Comparison of ENCODE assay signal across 16 cellular contexts in the genomic region with DNA sequence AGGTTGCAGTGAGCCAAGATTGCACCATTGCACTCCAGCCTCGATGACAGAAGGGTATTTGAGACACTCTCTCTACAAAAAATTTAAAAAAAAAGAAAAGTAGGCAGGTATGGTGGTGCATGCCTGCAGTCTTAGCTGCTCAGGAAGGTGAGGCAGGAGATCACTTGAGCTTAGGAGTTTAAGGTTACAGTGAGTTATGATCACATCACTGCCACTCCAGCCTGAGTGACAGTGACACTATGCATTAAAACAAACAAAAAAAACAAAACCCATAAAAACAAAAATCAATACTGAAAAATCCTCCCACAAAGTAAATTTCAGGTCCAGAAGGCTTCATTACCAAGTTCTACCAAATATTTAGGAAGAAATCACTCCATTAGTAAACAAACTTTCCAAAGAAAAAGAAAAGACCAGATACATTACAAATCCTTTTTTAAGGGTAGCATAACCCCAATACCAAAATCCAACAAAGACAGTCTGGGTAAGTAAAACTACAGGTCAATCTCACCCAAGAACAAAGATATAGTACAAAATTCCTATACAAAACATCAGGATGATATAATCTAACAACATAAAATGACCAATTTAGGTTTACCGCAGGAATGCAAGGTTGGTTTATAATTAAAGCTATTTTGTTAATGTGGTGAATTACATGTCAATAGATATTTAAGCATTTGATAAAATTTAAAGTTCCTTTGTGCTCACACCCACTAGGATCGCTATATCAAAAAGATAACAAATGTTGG. TPM values are rescaled to one million over a fixed set of nuclear protein-coding genes. Genes with fewer than 3 reads are reported as not detected.
DNase-seq lines count a peak whose midpoint lies in the region; ATAC-seq and TF ChIP-seq lines count a peak whose summit lies in the region.
"Had no signal": no experiment of that assay in that cellular context is flagged by ENCODE, and none has a peak within 500 bp of the region (broad histone marks: within the 10 kb centered on the region; RNA-seq: fewer than 3 reads in every experiment).

No MANE protein-coding gene starts in this region.

- no peak for TF ChIP-seq EP300 in upper lobe of left lung (IDR thresholded peaks at IDR 0.05)

- H3K27me3 Mint-ChIP-seq in activated T-helper 17 cell treated with anti-CD3 and anti-CD28 coated beads, Interleukin-2, amount 50 U/mL, for 72 hours: no peaks in the 10 kb centered on the region
- H3K27me3 Mint-ChIP-seq in activated CD4-positive, alpha-beta T cell treated with anti-CD3 and anti-CD28 coated beads, Interleukin-2, amount 10 ng/mL, durations not matched to agents 7 days and 5 days: no peaks in the 10 kb centered on the region
- H3K27me3 Mint-ChIP-seq: B cell; CD4-positive, alpha-beta memory T cell had no signal

- H3K27ac ChIP-seq in C4-2B (peak overlapping the region; percentile 72), testis (no peak overlapping the region), left lung (no peak overlapping the region), upper lobe of left lung (no peak overlapping the region)

- TF ChIP-seq CTCF in C4-2B (conservative IDR thresholded peaks at IDR 0.05) (no peak), testis (IDR thresholded peaks at IDR 0.05) (no peak), left lung (IDR thresholded peaks at IDR 0.05) (no peak), upper lobe of left lung (IDR thresholded peaks at IDR 0.05) (no peak)

- H3K9me3 ChIP-seq in testis (no peaks in the 10 kb centered on the region), left lung (peaks cover 0 to 26% of the 10 kb centered on the region in 2 donors), upper lobe of left lung (peaks cover 0 to 6% (median 3%) of the 10 kb centered on the region in 4 donors)

- CTCF ChIA-PET in HEK293T (lab: Yijun Ruan, JAX): no interaction called here
- CTCF ChIA-PET in activated CD4-positive, alpha-beta T cell treated with anti-CD3 and anti-CD28 coated beads, Interleukin-2, amount 10 ng/mL, durations not matched to agents 7 days and 5 days (lab: Charles Lee): no interaction called here

- peaks cover 67% of the 10 kb centered on the region for H3K36me3 Mint-ChIP-seq in activated T-helper 17 cell treated with anti-CD3 and anti-CD28 coated beads, Interleukin-2, amount 50 U/mL, for 72 hours (ENCODE audit: low read depth)
- peaks cover 63% of the 10 kb centered on the region for H3K36me3 Mint-ChIP-seq in activated CD4-positive, alpha-beta T cell treated with anti-CD3 and anti-CD28 coated beads, Interleukin-2, amount 10 ng/mL, durations not matched to agents 7 days and 5 days (ENCODE audit: low read depth)

- ATAC-seq in activated T-helper 17 cell treated with anti-CD3 and anti-CD28 coated beads, Interleukin-2, amount 50 U/mL, for 72 hours (replicated peaks): no peak
- ATAC-seq in left lung (no peak), upper lobe of left lung (ENCODE audit: low FRiP score in 2 of 2) (no peak)
- ATAC-seq: HepG2 had no signal

- H3K4me1 ChIP-seq in testis: peaks cover 3% of the 10 kb centered on the region
- H3K4me1 ChIP-seq in left lung: no peaks in the 10 kb centered on the region
- H3K4me1 ChIP-seq in upper lobe of left lung: peaks cover 0 to 6% (median 0%) of the 10 kb centered on the region in 4 donors

- H3K27ac Mint-ChIP-seq in activated T-helper 17 cell treated with anti-CD3 and anti-CD28 coated beads, Interleukin-2, amount 50 U/mL, for 72 hours: peak overlapping the region; percentile 46
- H3K27ac Mint-ChIP-seq in activated CD4-positive, alpha-beta T cell treated with anti-CD3 and anti-CD28 coated beads, Interleukin-2, amount 10 ng/mL, durations not matched to agents 7 days and 5 days: no peak overlapping the region
- H3K27ac Mint-ChIP-seq: B cell; CD4-positive, alpha-beta memory T cell; HFFc6 had no signal

- TF ChIP-seq POLR2A in testis (IDR thresholded peaks at IDR 0.05): no peak
- TF ChIP-seq POLR2A in upper lobe of left lung (IDR thresholded peaks at IDR 0.05): no peak

- no peak overlapping the region for H3K4me3 Mint-ChIP-seq in activated T-helper 17 cell treated with anti-CD3 and anti-CD28 coated beads, Interleukin-2, amount 50 U/mL, for 72 hours
- no peak overlapping the region for H3K4me3 Mint-ChIP-seq in activated CD4-positive, alpha-beta T cell treated with anti-CD3 and anti-CD28 coated beads, Interleukin-2, amount 10 ng/mL, durations not matched to agents 7 days and 5 days
- H3K4me3 Mint-ChIP-seq: B cell, H9, HFFc6 had no signal

- intact Hi-C loops in testis (cut with DNase I; ENCODE audit: low total_unique reads): no loop called here
- intact Hi-C loops in left lung (cut with DNase I): no loop called here

- POLR2A ChIA-PET in HEK293T (lab: Yijun Ruan, JAX): interaction anchor here (0.8 kb wide), 1 partner anchor 13 kb away, joined by 3 read pairs; no protein-coding TSS in a partner anchor
- POLR2A ChIA-PET in activated CD4-positive, alpha-beta T cell treated with anti-CD3 and anti-CD28 coated beads, Interleukin-2, amount 10 ng/mL, durations not matched to agents 7 days and 5 days (lab: Charles Lee): no interaction called here

- WGBS in testis, 2 donors: 84 to 88% methylated on average over 3 of the region's 3 CpGs
- WGBS in upper lobe of left lung, 2 donors: 86 to 96% methylated on average over 3 of the region's 3 CpGs

- H3K9me3 Mint-ChIP-seq in activated T-helper 17 cell treated with anti-CD3 and anti-CD28 coated beads, Interleukin-2, amount 50 U/mL, for 72 hours: peaks cover 17% of the 10 kb centered on the region
- peaks cover 51% of the 10 kb centered on the region for H3K9me3 Mint-ChIP-seq in activated CD4-positive, alpha-beta T cell treated with anti-CD3 and anti-CD28 coated beads, Interleukin-2, amount 10 ng/mL, durations not matched to agents 7 days and 5 days

- H3K4me3 ChIP-seq in testis (no peak overlapping the region), left lung (no peak overlapping the region), upper lobe of left lung (no peak overlapping the region)

- DNase-seq in HEK293T (ENCODE audit: extremely low spot score): no peak
- peak; percentile 4 for DNase-seq in testis
- no peak for DNase-seq in left lung
- DNase-seq in activated CD4-positive, alpha-beta T cell treated with anti-CD3 and anti-CD28 coated beads, Interleukin-2, amount 10 ng/mL, durations not matched to agents 7 days and 5 days: no peak
- DNase-seq in upper lobe of left lung: no peak
- DNase-seq: C1 segment of cervical spinal cord; CD4-positive, alpha-beta memory T cell; DND-41; GDM1; GOT3; H9; HFFc6 had no signal

- H3K27me3 ChIP-seq in testis (no peaks in the 10 kb centered on the region), left lung (no peaks in the 10 kb centered on the region), upper lobe of left lung (no peaks in the 10 kb centered on the region)

- no peaks in the 10 kb centered on the region for H3K36me3 ChIP-seq in testis (ENCODE audit: low read depth, missing control alignments)
- H3K36me3 ChIP-seq in left lung: peaks cover 0 to 1% of the 10 kb centered on the region in 2 donors
- no peaks in the 10 kb centered on the region for H3K36me3 ChIP-seq in upper lobe of left lung

- peaks cover 31% of the 10 kb centered on the region for H3K4me1 Mint-ChIP-seq in activated T-helper 17 cell treated with anti-CD3 and anti-CD28 coated beads, Interleukin-2, amount 50 U/mL, for 72 hours
- peaks cover 5% of the 10 kb centered on the region for H3K4me1 Mint-ChIP-seq in activated CD4-positive, alpha-beta T cell treated with anti-CD3 and anti-CD28 coated beads, Interleukin-2, amount 10 ng/mL, durations not matched to agents 7 days and 5 days

TF ChIP-seq in HEK293T, 16 proteins besides CTCF, POLR2A, EP300 and RAD21:
- TF ChIP-seq, protein P1, sequence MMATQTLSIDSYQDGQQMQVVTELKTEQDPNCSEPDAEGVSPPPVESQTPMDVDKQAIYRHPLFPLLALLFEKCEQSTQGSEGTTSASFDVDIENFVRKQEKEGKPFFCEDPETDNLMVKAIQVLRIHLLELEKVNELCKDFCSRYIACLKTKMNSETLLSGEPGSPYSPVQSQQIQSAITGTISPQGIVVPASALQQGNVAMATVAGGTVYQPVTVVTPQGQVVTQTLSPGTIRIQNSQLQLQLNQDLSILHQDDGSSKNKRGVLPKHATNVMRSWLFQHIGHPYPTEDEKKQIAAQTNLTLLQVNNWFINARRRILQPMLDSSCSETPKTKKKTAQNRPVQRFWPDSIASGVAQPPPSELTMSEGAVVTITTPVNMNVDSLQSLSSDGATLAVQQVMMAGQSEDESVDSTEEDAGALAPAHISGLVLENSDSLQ (IDR thresholded peaks at IDR 0.05): peak; percentile 52; the same call in 1 of the 2 replicates
- TF ChIP-seq ELF4 (IDR thresholded peaks at IDR 0.05): no peak

RNA-seq across cellular contexts. Expression of a gene that starts 11.7 kb away (rescaled TPM):
- 10 to 100 TPM; 40.8 to 42.7 TPM for total RNA-seq in activated T-helper 17 cell treated with anti-CD3 and anti-CD28 coated beads, Interleukin-2, amount 50 U/mL, for 72 hours
- total RNA-seq in testis (10 to 100 TPM; 72.5 to 77.9 TPM), left lung (10 to 100 TPM; 22.5 to 22.9 TPM), upper lobe of left lung (10 to 100 TPM; 16.7 to 43.0 (median 27.3) TPM)
- polyA plus RNA-seq in testis (ENCODE audit: insufficient read depth, low read depth, low replicate concordance): 61.0 TPM
- 10 to 100 TPM; 34.7 to 36.2 TPM for total RNA-seq in activated CD4-positive, alpha-beta T cell treated with anti-CD3 and anti-CD28 coated beads, Interleukin-2, amount 10 ng/mL, durations not matched to agents 7 days and 5 days
